In genomic region chr10:4070171-4070570, GRCh38 we compare ENCODE assay signal across 16 cellular contexts.
A peak's percentile ranks its signal among the peaks of the same experiment; 100 is the strongest.
DNase-seq lines count a peak whose midpoint lies in the region; ATAC-seq, FAIRE-seq and TF ChIP-seq lines count a peak whose summit lies in the region.
"Had no signal": no experiment of that assay in that cellular context is flagged by ENCODE, and none has a peak within 500 bp of the region (broad histone marks: within the 10 kb centered on the region; RNA-seq: fewer than 3 reads in every experiment).

No MANE protein-coding gene starts in this region.

- peak overlapping the region; percentile 26; the same call in 1 of the 2 replicates for H2BK120ac ChIP-seq in IMR-90 (ENCODE audit: low read depth, low read length)

- TF ChIP-seq CTCF in IMR-90 (conservative IDR thresholded peaks at IDR 0.05; ENCODE audit: low read depth, low read length) (no peak), ascending aorta (IDR thresholded peaks at IDR 0.05) (no peak), fibroblast of the aortic adventitia (IDR thresholded peaks at IDR 0.05; ENCODE audit: insufficient read depth, low read length) (no peak), thoracic aorta (IDR thresholded peaks at IDR 0.05) (no peak), pancreas (IDR thresholded peaks at IDR 0.05) (no peak)

- no peak for TF ChIP-seq POLR2A in IMR-90 (IDR thresholded peaks at IDR 0.05; ENCODE audit: low read depth, low read length)

- WGBS in IMR-90 (ENCODE audit: extremely low coverage in 2 of 2, insufficient read length in 1 of 2), 2 experiments = no CpG with 5 or more reads among the region's 1 CpG
- WGBS in pancreas, 2 donors = 52 to 54% methylated on average over 1 of the region's 1 CpG

- CTCF ChIA-PET in IMR-90 (lab: Yijun Ruan, JAX) = interaction anchor here (0.6 kb wide), 1 partner anchor 19 kb away, joined by 4 read pairs; no protein-coding TSS in a partner anchor
- CTCF ChIA-PET in HEK293T (lab: Yijun Ruan, JAX) = no interaction called here

- no peak overlapping the region for H3K23ac ChIP-seq in IMR-90 (ENCODE audit: low read depth, low read length)

- in situ Hi-C loops in IMR-90 (cut with MboI; ENCODE audit: low sequenced_read_pairs) = no loop called here

- H3K56ac ChIP-seq in IMR-90 (ENCODE audit: extremely low read depth, insufficient read depth, low read length) = no peak overlapping the region

- 0 out of 2 replicates have a peak overlapping the region, but pooled peaks have one; percentile 15 for H2BK20ac ChIP-seq in IMR-90 (ENCODE audit: low read depth, low read length)

- TF ChIP-seq RAD21 in IMR-90 (IDR thresholded peaks at IDR 0.05; ENCODE audit: low read length) = no peak

- no peak overlapping the region for H2AK9ac ChIP-seq in IMR-90 (replicated peaks; ENCODE audit: low read depth, low read length, poor library complexity)

- no peak overlapping the region for H3K14ac ChIP-seq in IMR-90 (replicated peaks; ENCODE audit: low read depth, low read length)

- H3K4me1 ChIP-seq in IMR-90 (ENCODE audit: control insufficient read depth, insufficient read depth, low read length) (peaks cover 17% of the 10 kb centered on the region), ascending aorta (peaks cover 8 to 45% of the 10 kb centered on the region in 2 donors), thoracic aorta (ENCODE audit: control insufficient read depth in 1 of 2, low read depth in 2 of 2) (peaks cover 29 to 68% of the 10 kb centered on the region in 2 donors), pancreas (no peaks in the 10 kb centered on the region)

- no peak overlapping the region for H4K91ac ChIP-seq in IMR-90 (ENCODE audit: insufficient read depth, low read depth, low read length)

- no peak overlapping the region; the same call in 2 of the 3 replicates for H2BK15ac ChIP-seq in IMR-90 (ENCODE audit: low read depth, low read length)

- peak overlapping the region in 1 of 2 experiments; percentile 46; a peak in 2 of 4 replicates for H4K8ac ChIP-seq in IMR-90 (ENCODE audit: low read depth in 2 of 2, low read length in 2 of 2)

- POLR2A ChIA-PET in IMR-90 (lab: Charles Lee; ENCODE audit: unreplicated experiment) (interaction anchor here (0.6 kb wide), 1 partner anchor 12 kb away, joined by 6 read pairs; no protein-coding TSS in a partner anchor), HEK293T (lab: Yijun Ruan, JAX) (no interaction called here)

- no peak overlapping the region; the same call in 1 of the 2 replicates for H3K4ac ChIP-seq in IMR-90 (ENCODE audit: low read depth, low read length)

- H2AK5ac ChIP-seq in IMR-90 (ENCODE audit: low read depth, low read length) = no peak overlapping the region

- dilution Hi-C loops in IMR-90 (cut with HindIII; ENCODE audit: low sequenced_read_pairs, unreplicated experiment) = no loop called here

- H3K27ac ChIP-seq in IMR-90 (ENCODE audit: insufficient read depth, low read length) (no peak overlapping the region), ascending aorta (peak overlapping the region; percentile 68 to 74), thoracic aorta (peak overlapping the region; percentile 52 to 55), pancreas (no peak overlapping the region)
- H3K27ac ChIP-seq: PC-9 had no signal

- H3K4me3 ChIP-seq in IMR-90 (ENCODE audit: insufficient read depth, low read depth, low read length) = no peak overlapping the region
- H3K4me3 ChIP-seq in ascending aorta = no peak overlapping the region
- H3K4me3 ChIP-seq in fibroblast of the aortic adventitia (ENCODE audit: low read depth, low read length) = no peak overlapping the region
- H3K4me3 ChIP-seq in thoracic aorta = no peak overlapping the region
- H3K4me3 ChIP-seq in MG63 = no peak overlapping the region
- H3K4me3 ChIP-seq in pancreas = no peak overlapping the region
- H3K4me3 ChIP-seq: K562, PC-9 had no signal

- no peak for FAIRE-seq in pancreas (lab: Jason Lieb, UNC)
- FAIRE-seq: K562 had no signal

- H3K9me3 ChIP-seq in IMR-90 (ENCODE audit: control insufficient read depth, insufficient read depth, low read length) = no peaks in the 10 kb centered on the region
- H3K9me3 ChIP-seq in ascending aorta = no peaks in the 10 kb centered on the region
- H3K9me3 ChIP-seq in thoracic aorta = no peaks in the 10 kb centered on the region
- H3K9me3 ChIP-seq in MG63 = no peaks in the 10 kb centered on the region
- H3K9me3 ChIP-seq in pancreas = no peaks in the 10 kb centered on the region
- H3K9me3 ChIP-seq: BE2C had no signal

- H3K27me3 ChIP-seq in IMR-90 (ENCODE audit: control insufficient read depth, insufficient read depth, low read length) = no peaks in the 10 kb centered on the region
- H3K27me3 ChIP-seq in ascending aorta = no peaks in the 10 kb centered on the region
- no peaks in the 10 kb centered on the region for H3K27me3 ChIP-seq in thoracic aorta (replicated peaks; ENCODE audit: insufficient read depth)
- H3K27me3 ChIP-seq in MG63 = no peaks in the 10 kb centered on the region
- H3K27me3 ChIP-seq in pancreas = no peaks in the 10 kb centered on the region
- H3K27me3 ChIP-seq: BE2C had no signal

- no peak overlapping the region for H3K9ac ChIP-seq in IMR-90 (ENCODE audit: low read depth, low read length)

- intact Hi-C loops in IMR-90 (cut with micrococcal nuclease) (no loop called here), ascending aorta (cut with DNase I) (loop anchor here (5.0 kb wide), 2 partner anchors 183 to 272 kb away; no protein-coding TSS in a partner anchor), pancreas (cut with DNase I) (no loop called here)

- peak overlapping the region; percentile 16; the same call in 1 of the 2 replicates for H3K18ac ChIP-seq in IMR-90 (ENCODE audit: low read depth, low read length)

- no peaks in the 10 kb centered on the region for H3K79me1 ChIP-seq in IMR-90 (ENCODE audit: low read depth in 1 of 2, low read length in 2 of 2)

- no TSS peak for BruUV-seq in IMR-90 (replicated peaks; lab: Mats Ljungman, UMichigan)

- H2AFZ ChIP-seq in IMR-90 (replicated peaks; ENCODE audit: low read length, poor library complexity) = no peak overlapping the region
- H2AFZ ChIP-seq: PC-9 had no signal

- peak overlapping the region; percentile 93 for H2BK5ac ChIP-seq in IMR-90 (ENCODE audit: low read depth, low read length, poor library complexity, severe bottlenecking)

- H4K5ac ChIP-seq in IMR-90 (ENCODE audit: low read depth, low read length) = no peak overlapping the region

- peaks cover 7% of the 10 kb centered on the region for H3K9me1 ChIP-seq in IMR-90 (ENCODE audit: insufficient read depth, low read length)

- no peaks in the 10 kb centered on the region for H3K36me3 ChIP-seq in IMR-90 (ENCODE audit: control insufficient read depth, insufficient read depth, low read length)
- no peaks in the 10 kb centered on the region for H3K36me3 ChIP-seq in ascending aorta
- no peaks in the 10 kb centered on the region for H3K36me3 ChIP-seq in thoracic aorta
- H3K36me3 ChIP-seq in MG63 = no peaks in the 10 kb centered on the region
- H3K36me3 ChIP-seq in pancreas = no peaks in the 10 kb centered on the region
- H3K36me3 ChIP-seq: BE2C had no signal

- no peak overlapping the region for H3K4me2 ChIP-seq in IMR-90 (ENCODE audit: low read depth, low read length)
- H3K4me2 ChIP-seq: PC-9 had no signal

- no peak for DNase-seq in IMR-90
- no peak for DNase-seq in ascending aorta (ENCODE audit: low spot score in 2 of 2)
- DNase-seq in fibroblast of the aortic adventitia (ENCODE audit: low read depth) = peak; percentile 49
- no peak for DNase-seq in thoracic aorta (ENCODE audit: low spot score)
- DNase-seq in MG63 = no peak
- no peak for DNase-seq in HEK293T (ENCODE audit: extremely low spot score)
- no peak for DNase-seq in pancreas
- DNase-seq: BE2C, H9, NCI-H1092 treated with DMSO at 0.1 percent for 48 hours, NCI-H1436 treated with DMSO at 0.1 percent for 48 hours, NCI-H2029, NCI-H510A treated with DMSO at 0.1 percent for 48 hours, NCI-H748 treated with DMSO at 0.1 percent for 48 hours, PC-9 had no signal

- ATAC-seq in IMR-90 (ENCODE audit: low read depth) (no peak), thoracic aorta (ENCODE audit: insufficient number of reproducible peaks, low FRiP score, low read depth) (no peak), pancreas (no peak)
- ATAC-seq: K562 had no signal

- H4K20me1 ChIP-seq in IMR-90 (ENCODE audit: insufficient read depth, low read length) = no peaks in the 10 kb centered on the region

TF ChIP-seq in IMR-90, 13 proteins besides CTCF, POLR2A, EP300 and RAD21:
- TF ChIP-seq CEBPB (IDR thresholded peaks at IDR 0.05; ENCODE audit: low read depth, low read length) = 0 out of 2 replicates have a peak, but pooled peaks have one; percentile 29
- no peak for TF ChIP-seq MAFK (IDR thresholded peaks at IDR 0.05; ENCODE audit: low read depth, low read length)
- TF ChIP-seq RCOR1 (IDR thresholded peaks at IDR 0.05; ENCODE audit: insufficient replicate concordance, low read length) = no peak

TF ChIP-seq in HEK293T, 16 proteins besides CTCF, POLR2A, EP300 and RAD21:
- no peak for TF ChIP-seq SP1 (IDR thresholded peaks at IDR 0.05)
- TF ChIP-seq, protein P1, sequence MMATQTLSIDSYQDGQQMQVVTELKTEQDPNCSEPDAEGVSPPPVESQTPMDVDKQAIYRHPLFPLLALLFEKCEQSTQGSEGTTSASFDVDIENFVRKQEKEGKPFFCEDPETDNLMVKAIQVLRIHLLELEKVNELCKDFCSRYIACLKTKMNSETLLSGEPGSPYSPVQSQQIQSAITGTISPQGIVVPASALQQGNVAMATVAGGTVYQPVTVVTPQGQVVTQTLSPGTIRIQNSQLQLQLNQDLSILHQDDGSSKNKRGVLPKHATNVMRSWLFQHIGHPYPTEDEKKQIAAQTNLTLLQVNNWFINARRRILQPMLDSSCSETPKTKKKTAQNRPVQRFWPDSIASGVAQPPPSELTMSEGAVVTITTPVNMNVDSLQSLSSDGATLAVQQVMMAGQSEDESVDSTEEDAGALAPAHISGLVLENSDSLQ (IDR thresholded peaks at IDR 0.05) = no peak
- TF ChIP-seq TARDBP (IDR thresholded peaks at IDR 0.05) = no peak
- no peak for TF ChIP-seq ARNT (IDR thresholded peaks at IDR 0.05)
- TF ChIP-seq LEF1 (IDR thresholded peaks at IDR 0.05; ENCODE audit: borderline replicate concordance) = no peak
- no peak for TF ChIP-seq HDGF (IDR thresholded peaks at IDR 0.05; ENCODE audit: borderline replicate concordance)
- no peak for TF ChIP-seq NFRKB (IDR thresholded peaks at IDR 0.05)
- no peak for TF ChIP-seq ELF4 (IDR thresholded peaks at IDR 0.05)
- no peak for TF ChIP-seq BHLHE40 (IDR thresholded peaks at IDR 0.05; ENCODE audit: borderline replicate concordance)
- TF ChIP-seq CTBP1 (IDR thresholded peaks at IDR 0.05; ENCODE audit: borderline replicate concordance) = no peak
- no peak for TF ChIP-seq FOXA1 (IDR thresholded peaks at IDR 0.05)
- no peak for TF ChIP-seq ZNF384 (IDR thresholded peaks at IDR 0.05)
- no peak for TF ChIP-seq L3MBTL2 (conservative IDR thresholded peaks at IDR 0.05)
- TF ChIP-seq FOXM1 (IDR thresholded peaks at IDR 0.05; ENCODE audit: borderline replicate concordance) = no peak
- TF ChIP-seq SUZ12 (IDR thresholded peaks at IDR 0.05) = no peak
- no peak for TF ChIP-seq FOXK2 (IDR thresholded peaks at IDR 0.05)

Comparison
In these comparisons a context has a peak if more than half of its experiments do, and no peak if none do; other contexts are left out.
1. H3K27ac ChIP-seq: peak in ascending aorta (2 of 2) and thoracic aorta (2 of 2); none in IMR-90 (single experiment) and pancreas (0 of 4).